11 cellular contexts compared by ENCODE assay signal in the genomic region with DNA sequence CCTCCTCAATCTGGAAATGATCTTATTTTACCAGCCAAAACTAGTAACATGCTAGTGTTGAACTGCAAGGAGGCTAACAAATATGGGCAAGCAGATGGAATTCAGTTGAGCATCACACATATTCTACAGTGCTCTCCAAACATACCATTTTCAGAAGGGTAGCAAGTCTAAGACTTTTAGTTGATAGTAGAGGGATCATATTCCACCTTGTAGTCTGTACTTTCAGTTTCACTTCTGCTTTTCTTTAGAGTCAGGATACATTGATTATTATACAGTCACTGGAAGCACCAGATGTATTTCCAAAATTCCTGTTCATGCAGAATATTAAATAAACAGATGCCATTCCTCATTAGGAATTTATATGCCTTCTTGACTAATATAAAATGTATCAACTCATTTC.
A peak's percentile ranks its signal among the peaks of the same experiment; 100 is the strongest.
DNase-seq lines count a peak whose midpoint lies in the region; ATAC-seq and TF ChIP-seq lines count a peak whose summit lies in the region.
"Had no signal": no experiment of that assay in that cellular context is flagged by ENCODE, and none has a peak within 500 bp of the region (broad histone marks: within the 10 kb centered on the region; RNA-seq: fewer than 3 reads in every experiment).

No MANE protein-coding gene starts in this region.

- H3K27ac ChIP-seq in WERI-Rb-1 (no peak overlapping the region), transverse colon (no peak overlapping the region), heart right ventricle (no peak overlapping the region)
- H3K27ac ChIP-seq: parathyroid adenoma had no signal

- H3K4me3 ChIP-seq in WERI-Rb-1 (ENCODE audit: low read depth, low read length) (no peak overlapping the region), transverse colon (no peak overlapping the region), heart right ventricle (no peak overlapping the region)

- no peaks in the 10 kb centered on the region for H3K36me3 ChIP-seq in WERI-Rb-1
- H3K36me3 ChIP-seq in transverse colon = no peaks in the 10 kb centered on the region
- no peaks in the 10 kb centered on the region for H3K36me3 ChIP-seq in heart right ventricle

- H3K4me1 ChIP-seq in transverse colon (no peaks in the 10 kb centered on the region), heart right ventricle (no peaks in the 10 kb centered on the region)

- peak; percentile 53 for ATAC-seq in GM18861 (IDR thresholded peaks at IDR 0.05; ENCODE audit: unreplicated experiment)
- peak; percentile 77 for ATAC-seq in HG03432 (IDR thresholded peaks at IDR 0.05; ENCODE audit: unreplicated experiment)
- peak; percentile 34; the same call in 2 of the 3 replicates for ATAC-seq in SK-N-SH treated with all-trans-retinoic acid at 6 μM for 48 hours
- ATAC-seq in heart right ventricle = no peak
- ATAC-seq: stimulated activated effector memory CD8-positive, alpha-beta T cell treated with anti-CD3 and anti-CD28 coated beads, Interleukin-12 subunit alpha, Interleukin-12 subunit beta, amount 100 ng/mL, for 72 hours had no signal

- no peak for TF ChIP-seq POLR2A in transverse colon (IDR thresholded peaks at IDR 0.05)

- peak; percentile 4 for DNase-seq in iris pigment epithelial cell (ENCODE audit: low read depth)
- no peak for DNase-seq in WERI-Rb-1
- no peak for DNase-seq in transverse colon
- no peak for DNase-seq in heart right ventricle
- DNase-seq in GM13977 (ENCODE audit: low spot score) = no peak
- DNase-seq: COR-L47 had no signal

- H3K27me3 ChIP-seq in WERI-Rb-1 (ENCODE audit: insufficient read depth, low read depth, severe bottlenecking) (no peaks in the 10 kb centered on the region), transverse colon (no peaks in the 10 kb centered on the region), heart right ventricle (no peaks in the 10 kb centered on the region)

- no peak for TF ChIP-seq EP300 in transverse colon (IDR thresholded peaks at IDR 0.05; ENCODE audit: low read depth)

- intact Hi-C loops in transverse colon (cut with DNase I; ENCODE audit: low total_unique reads) (no loop called here), heart right ventricle (cut with DNase I) (no loop called here)

- H3K9me3 ChIP-seq in WERI-Rb-1 (ENCODE audit: severe bottlenecking) = no peaks in the 10 kb centered on the region
- no peaks in the 10 kb centered on the region for H3K9me3 ChIP-seq in transverse colon
- H3K9me3 ChIP-seq in heart right ventricle = no peaks in the 10 kb centered on the region

- in situ Hi-C loops in transverse colon (cut with MboI; ENCODE audit: low pct_ligation_motif_present in 1 of 4, low pct_unique_long_range_greater_than_20kb in 1 of 4, low sequenced_read_pairs in 3 of 4) (no loop called here), GM13977 (cut with MboI; ENCODE audit: low pct_unique_long_range_greater_than_20kb, low sequenced_read_pairs, unreplicated experiment) (no loop called here)

- TF ChIP-seq CTCF in WERI-Rb-1 (IDR thresholded peaks at IDR 0.05; ENCODE audit: low read depth, low read length) (no peak), transverse colon (IDR thresholded peaks at IDR 0.05) (no peak), heart right ventricle (IDR thresholded peaks at IDR 0.05) (no peak), GM13977 (IDR thresholded peaks at IDR 0.05; ENCODE audit: extremely low read depth, insufficient read depth, missing control alignments) (no peak)

TF ChIP-seq in SK-N-SH treated with all-trans-retinoic acid at 6 μM for 48 hours, 23 proteins besides CTCF, POLR2A, EP300 and RAD21:
- TF ChIP-seq PATZ1 (CRISPR knock-in tag; IDR thresholded peaks at IDR 0.05; ENCODE audit: borderline replicate concordance) (no peak), ARNTL (CRISPR knock-in tag; IDR thresholded peaks at IDR 0.05; ENCODE audit: borderline replicate concordance, low read depth) (no peak), ZFP30 (CRISPR knock-in tag; IDR thresholded peaks at IDR 0.05) (no peak), CSRNP3 (CRISPR knock-in tag; IDR thresholded peaks at IDR 0.05) (no peak), PPARA (CRISPR knock-in tag; IDR thresholded peaks at IDR 0.05; ENCODE audit: borderline replicate concordance) (no peak), OSR1 (CRISPR knock-in tag; IDR thresholded peaks at IDR 0.05) (no peak), CSDC2 (CRISPR knock-in tag; IDR thresholded peaks at IDR 0.05) (no peak), ZNF70 (CRISPR knock-in tag; IDR thresholded peaks at IDR 0.05) (no peak), CREB5 (CRISPR knock-in tag; IDR thresholded peaks at IDR 0.05; ENCODE audit: low read depth) (no peak), BACH2 (CRISPR knock-in tag; IDR thresholded peaks at IDR 0.05; ENCODE audit: borderline replicate concordance) (no peak), ISL1 (CRISPR knock-in tag; IDR thresholded peaks at IDR 0.05) (no peak), SNAI2 (CRISPR knock-in tag; IDR thresholded peaks at IDR 0.05) (no peak)
- TF ChIP-seq, protein P1, sequence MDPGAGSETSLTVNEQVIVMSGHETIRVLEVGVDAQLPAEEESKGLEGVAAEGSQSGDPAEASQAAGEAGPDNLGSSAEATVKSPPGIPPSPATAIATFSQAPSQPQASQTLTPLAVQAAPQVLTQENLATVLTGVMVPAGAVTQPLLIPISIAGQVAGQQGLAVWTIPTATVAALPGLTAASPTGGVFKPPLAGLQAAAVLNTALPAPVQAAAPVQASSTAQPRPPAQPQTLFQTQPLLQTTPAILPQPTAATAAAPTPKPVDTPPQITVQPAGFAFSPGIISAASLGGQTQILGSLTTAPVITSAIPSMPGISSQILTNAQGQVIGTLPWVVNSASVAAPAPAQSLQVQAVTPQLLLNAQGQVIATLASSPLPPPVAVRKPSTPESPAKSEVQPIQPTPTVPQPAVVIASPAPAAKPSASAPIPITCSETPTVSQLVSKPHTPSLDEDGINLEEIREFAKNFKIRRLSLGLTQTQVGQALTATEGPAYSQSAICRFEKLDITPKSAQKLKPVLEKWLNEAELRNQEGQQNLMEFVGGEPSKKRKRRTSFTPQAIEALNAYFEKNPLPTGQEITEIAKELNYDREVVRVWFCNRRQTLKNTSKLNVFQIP (CRISPR knock-in tag; IDR thresholded peaks at IDR 0.05; ENCODE audit: borderline replicate concordance, low read depth) = no peak

Comparison
In these comparisons a context has a peak if more than half of its experiments do, and no peak if none do; other contexts are left out.
1. ATAC-seq: peak in GM18861 (single experiment), HG03432 (single experiment) and SK-N-SH treated with all-trans-retinoic acid at 6 μM for 48 hours (single experiment); none in heart right ventricle (0 of 8).